21 cellular contexts compared by ENCODE assay signal in genomic region chr7:117472335-117472734, GRCh38. TPM values are rescaled to one million over a fixed set of nuclear protein-coding genes. Genes with fewer than 3 reads are reported as not detected.
DNase-seq lines count a peak whose midpoint lies in the region; ATAC-seq, FAIRE-seq and TF ChIP-seq lines count a peak whose summit lies in the region.
"Had no signal": no experiment of that assay in that cellular context is flagged by ENCODE, and none has a peak within 500 bp of the region (broad histone marks: within the 10 kb centered on the region; RNA-seq: fewer than 3 reads in every experiment).

No MANE protein-coding gene starts in this region.

- no peak for TF ChIP-seq POLR2A in GM12878 (IDR thresholded peaks at IDR 0.05; ENCODE audit: low read depth, low read length)

- H3K4me1 ChIP-seq in GM12878 (ENCODE audit: control insufficient read depth, insufficient read depth, low read length) (peaks cover 4% of the 10 kb centered on the region), OCI-LY7 (ENCODE audit: insufficient read depth, low read length, poor library complexity, severe bottlenecking) (no peaks in the 10 kb centered on the region), MM.1S (ENCODE audit: low read length) (peaks cover 9% of the 10 kb centered on the region; the same call in 1 of the 2 replicates)

- no peaks in the 10 kb centered on the region for H3F3A ChIP-seq in MM.1S (ENCODE audit: insufficient read depth, low read length)

- SMC1A ChIA-PET in GM12878 (lab: Charles Lee; ENCODE audit: uncharacterized antibody, unreplicated experiment), result interaction anchor here (0.9 to 1.8 kb wide), 5 partner anchors 13 to 90 kb away, joined by 3 to 4 read pairs (median 4); no protein-coding TSS in a partner anchor

- peak; percentile 52 for FAIRE-seq in GM12878 (lab: Jason Lieb, UNC)

- H3K27me3 ChIP-seq in GM12878 (replicated peaks in 1 of 2; ENCODE audit: control insufficient read depth in 2 of 2, insufficient read depth in 2 of 2, low read length in 1 of 2) (no peaks in the 10 kb centered on the region), MM.1S (replicated peaks; ENCODE audit: insufficient read depth, low read length) (no peaks in the 10 kb centered on the region)

- no peaks in the 10 kb centered on the region for H3K9me2 ChIP-seq in OCI-LY7 (ENCODE audit: insufficient read depth, low read length)
- H3K9me2 ChIP-seq in MM.1S (replicated peaks; ENCODE audit: insufficient read depth, low read length), result no peaks in the 10 kb centered on the region
- H3K9me2 ChIP-seq: SK-N-SH had no signal

- ATAC-seq in GM18868 (IDR thresholded peaks at IDR 0.05; ENCODE audit: unreplicated experiment) (peak; percentile 52), HG02884 (IDR thresholded peaks at IDR 0.05; ENCODE audit: unreplicated experiment) (peak; percentile 54), GM12878 (peak; percentile 51), HG02763 (IDR thresholded peaks at IDR 0.05; ENCODE audit: unreplicated experiment) (no peak)
- ATAC-seq: GM23338 had no signal

- TF ChIP-seq RAD21 in GM12878 (IDR thresholded peaks at IDR 0.05; ENCODE audit: insufficient read depth, low read depth, low read length), result no peak

- H3K4me2 ChIP-seq in GM12878 (ENCODE audit: control insufficient read depth, insufficient read depth) (no peak overlapping the region), OCI-LY7 (ENCODE audit: low read length) (no peak overlapping the region), MM.1S (ENCODE audit: low read depth, low read length) (no peak overlapping the region)
- H3K4me2 ChIP-seq: GM23338, SK-N-SH had no signal

- intact Hi-C loops in GM12878 (cut with micrococcal nuclease; ENCODE audit: unreplicated experiment), result no loop called here
- intact Hi-C loops in OCI-LY7 (cut with micrococcal nuclease; ENCODE audit: unreplicated experiment), result no loop called here

- H3K9me3 ChIP-seq in GM12878 (replicated peaks; ENCODE audit: control insufficient read depth, insufficient read depth, low read length) (no peaks in the 10 kb centered on the region), OCI-LY7 (ENCODE audit: low read length) (no peaks in the 10 kb centered on the region), MM.1S (replicated peaks; ENCODE audit: insufficient read depth, low read length) (no peaks in the 10 kb centered on the region)
- H3K9me3 ChIP-seq: SK-N-SH had no signal

- H4K20me1 ChIP-seq in GM12878 (ENCODE audit: control insufficient read depth, insufficient read depth) (no peaks in the 10 kb centered on the region), OCI-LY7 (ENCODE audit: insufficient read depth, low read length) (no peaks in the 10 kb centered on the region), MM.1S (ENCODE audit: insufficient read depth, low read length) (no peaks in the 10 kb centered on the region)

- DNase-seq in GM12878 (ENCODE audit: low read depth, low spot score) (no peak), myocyte (ENCODE audit: low read depth) (peak; percentile 40), GM20000 (ENCODE audit: low spot score) (no peak), OCI-LY7 (ENCODE audit: low spot score) (no peak), MM.1S (no peak)
- DNase-seq: AML-193; Calu3; CD4-positive, CD25-positive, alpha-beta regulatory T cell; DMS79 treated with DMSO at 0.1 percent for 48 hours; NCI-H1092; NCI-H1694 treated with DMSO at 0.1 percent for 48 hours; NCI-H345; NCI-H69; NK-92 treated with Interleukin-12 subunit alpha and Interleukin-12 subunit beta, amount 100 ng/mL, for 24 hours; SK-N-SH; T-helper 1 cell had no signal

- BruUV-seq in GM12878 (replicated peaks; lab: Mats Ljungman, UMichigan), result no TSS peak
- no TSS peak for BruUV-seq in OCI-LY7 (replicated peaks; lab: Mats Ljungman, UMichigan)

- CTCF ChIA-PET in GM12878 (lab: Yijun Ruan, JAX) (interaction anchor here (0.9 to 2.6 kb wide), 3 partner anchors 13 to 72 kb away, joined by 3 to 13 read pairs (median 3); no protein-coding TSS in a partner anchor), OCI-LY7 (lab: Charles Lee; ENCODE audit: unreplicated experiment) (no interaction called here)

- POLR2A ChIA-PET in GM12878 (lab: Charles Lee) (interaction anchor here (1.0 kb wide), 1 partner anchor 13 kb away, joined by 3 read pairs; no protein-coding TSS in a partner anchor), OCI-LY7 (lab: Charles Lee) (interaction anchor here (0.6 kb wide), 1 partner anchor 105 kb away, joined by 3 read pairs; no protein-coding TSS in a partner anchor)

- in situ Hi-C loops in GM12878 (cut with MboI), result no loop called here

- no peak for TF ChIP-seq CTCF in GM12878 (IDR thresholded peaks at IDR 0.05 in 2 of 3, conservative IDR thresholded peaks at IDR 0.05 in 1 of 3; ENCODE audit: control insufficient read depth in 2 of 3, extremely low read depth in 1 of 3, insufficient read depth in 1 of 3, low read depth in 3 of 3, low read length in 3 of 3)
- TF ChIP-seq CTCF in GM20000 (IDR thresholded peaks at IDR 0.05; ENCODE audit: extremely low read depth, missing control alignments), result no peak
- no peak for TF ChIP-seq CTCF in OCI-LY7 (conservative IDR thresholded peaks at IDR 0.05; ENCODE audit: low read length)
- no peak for TF ChIP-seq CTCF in MM.1S (IDR thresholded peaks at IDR 0.05; ENCODE audit: low read length)

- H3K9ac ChIP-seq in GM12878 (ENCODE audit: control insufficient read depth, insufficient read depth, low read length) (no peak overlapping the region), MM.1S (ENCODE audit: low read length) (no peak overlapping the region)
- H3K9ac ChIP-seq: SK-N-SH had no signal

- H3K36me3 ChIP-seq in GM12878 (ENCODE audit: control insufficient read depth in 2 of 2, insufficient read depth in 2 of 2, low read length in 1 of 2) (no peaks in the 10 kb centered on the region), OCI-LY7 (ENCODE audit: insufficient read depth, low read length) (no peaks in the 10 kb centered on the region), MM.1S (replicated peaks; ENCODE audit: insufficient read depth, low read length) (no peaks in the 10 kb centered on the region)

- no peak for TF ChIP-seq EP300 in GM12878 (IDR thresholded peaks at IDR 0.05; ENCODE audit: borderline replicate concordance in 1 of 2, control insufficient read depth in 1 of 2, low read depth in 2 of 2, low read length in 2 of 2)

- H3K4me3 ChIP-seq in GM12878 (no peak overlapping the region), OCI-LY7 (ENCODE audit: low read depth, low read length, poor library complexity, severe bottlenecking) (no peak overlapping the region), MM.1S (ENCODE audit: low read length) (no peak overlapping the region)
- H3K4me3 ChIP-seq: GM23338 had no signal

- H3K27ac ChIP-seq in GM12878 (ENCODE audit: control insufficient read depth, insufficient read depth), result no peak overlapping the region
- no peak overlapping the region for H3K27ac ChIP-seq in OCI-LY7 (ENCODE audit: low read depth, low read length, poor library complexity, severe bottlenecking)
- H3K27ac ChIP-seq in MM.1S (ENCODE audit: low read length), result no peak overlapping the region

- H3K79me2 ChIP-seq in GM12878 (ENCODE audit: control insufficient read depth, insufficient read depth, low read length) (no peaks in the 10 kb centered on the region), OCI-LY7 (ENCODE audit: insufficient read depth, low read depth, low read length) (no peaks in the 10 kb centered on the region), MM.1S (ENCODE audit: low read length) (no peaks in the 10 kb centered on the region)

- RAD21 ChIA-PET in GM12878 (lab: Charles Lee; ENCODE audit: unreplicated experiment), result interaction anchor here (1.6 kb wide), 1 partner anchor 245 kb away, joined by 3 read pairs; no protein-coding TSS in a partner anchor

- H2AFZ ChIP-seq in GM12878 (ENCODE audit: control insufficient read depth, low read depth, low read length) (no peak overlapping the region), OCI-LY7 (ENCODE audit: low read length) (no peak overlapping the region), MM.1S (ENCODE audit: low read length) (no peak overlapping the region)
- H2AFZ ChIP-seq: GM23338 had no signal

RNA-seq across cellular contexts. Expression of gene CFTR, which starts 7.5 kb away (rescaled TPM):
- total RNA-seq in GM12878 (2013; cell fraction: nucleolus; rRNA removed), result 2.9 and 4.6 TPM in 2 replicates
- total RNA-seq in GM12878 (2014; rRNA removed) (0.17 TPM in 1 of 2 replicates, not detected in the other), GM12878 (2014; rRNA removed; fragmentation: Illumina TruSeq; extraction: Trizol) (0.04 TPM in 1 of 2 replicates, not detected in the other), GM12878 (2021) (0.21 and 0.37 TPM in 2 replicates), myocyte (not detected in 2 replicates), OCI-LY7 (2022) (not detected in 2 replicates)
- not detected for polyA plus RNA-seq in GM12878 (2011; ENCODE audit: low read depth)
- polyA plus RNA-seq in GM12878 (2011; rRNA removed) (2.3 and 3.4 TPM in 2 replicates), GM12878 (2014; fragmentation: Illumina TruSeq; extraction: Trizol) (0.10 and 0.44 TPM in 2 replicates), GM12878 (2014; fragmentation: Nextera tagmentation; extraction: Ambion mirVana) (under 1 TPM in 1 of 2 experiments, not detected in 1; 0.02 TPM), GM12878 (2014; rRNA removed) (0.26 TPM in 1 of 2 replicates, not detected in the other), GM12878 (2016; fragmentation: Nextera tagmentation; extraction: Ambion mirVana) (under 1 TPM; 0.23 to 0.63 TPM)
- 0.95 and 1.0 TPM in 2 replicates for polyA plus RNA-seq in GM12878 (2011; cell fraction: cytosol; rRNA removed)
- 1.7 and 1.8 TPM in 2 replicates for polyA plus RNA-seq in GM12878 (2011; cell fraction: nucleus; rRNA removed)
- 0.03 TPM in 1 of 2 replicates, not detected in the other for polyA plus RNA-seq in GM12878 (2012)
- polyA minus RNA-seq in GM12878 (2011; rRNA and poly(A)+ RNA removed), result 4.1 and 4.6 TPM in 2 replicates
- polyA minus RNA-seq in GM12878 (2011; cell fraction: cytosol; rRNA and poly(A)+ RNA removed), result 0.67 and 1.2 TPM in 2 replicates
- 3.3 TPM in 2 replicates for polyA minus RNA-seq in GM12878 (2011; cell fraction: nucleus; rRNA and poly(A)+ RNA removed)
- 0.15 TPM for polyA plus RNA-seq in myocyte (2012)
- not detected in 2 replicates for total RNA-seq in OCI-LY7 (2014; rRNA removed; shearing (Covaris generic))
- total RNA-seq: CD4-positive, CD25-positive, alpha-beta regulatory T cell; HT1080 had no signal
- polyA plus RNA-seq: CD4-positive, CD25-positive, alpha-beta regulatory T cell; SK-N-SH had no signal

RNA-seq across cellular contexts. Expression of gene ASZ1, which starts 45.0 kb away (rescaled TPM):
- not detected in 2 replicates for total RNA-seq in GM12878 (2013; cell fraction: nucleolus; rRNA removed)
- total RNA-seq in GM12878 (2014; rRNA removed) (0.06 TPM in 1 of 2 replicates, not detected in the other), GM12878 (2014; rRNA removed; fragmentation: Illumina TruSeq; extraction: Trizol) (not detected in 2 replicates), GM12878 (2021) (0.11 TPM in 1 of 2 replicates, not detected in the other), myocyte (not detected in 2 replicates), OCI-LY7 (2022) (not detected in 2 replicates)
- not detected for polyA plus RNA-seq in GM12878 (2011; ENCODE audit: low read depth)
- polyA plus RNA-seq in GM12878 (2011; rRNA removed) (not detected in 2 replicates), GM12878 (2014; fragmentation: Illumina TruSeq; extraction: Trizol) (0.04 TPM in 1 of 2 replicates, not detected in the other), GM12878 (2014; fragmentation: Nextera tagmentation; extraction: Ambion mirVana) (under 1 TPM; 0.08 to 0.09 TPM), GM12878 (2014; rRNA removed) (0.04 TPM in 1 of 2 replicates, not detected in the other), GM12878 (2016; fragmentation: Nextera tagmentation; extraction: Ambion mirVana) (not detected)
- polyA plus RNA-seq in GM12878 (2011; cell fraction: cytosol; rRNA removed), result not detected in 2 replicates
- not detected in 2 replicates for polyA plus RNA-seq in GM12878 (2011; cell fraction: nucleus; rRNA removed)
- polyA plus RNA-seq in GM12878 (2012), result not detected in 2 replicates
- polyA minus RNA-seq in GM12878 (2011; rRNA and poly(A)+ RNA removed), result not detected in 2 replicates
- not detected in 2 replicates for polyA minus RNA-seq in GM12878 (2011; cell fraction: cytosol; rRNA and poly(A)+ RNA removed)
- polyA minus RNA-seq in GM12878 (2011; cell fraction: nucleus; rRNA and poly(A)+ RNA removed), result not detected in 2 replicates
- polyA plus RNA-seq in myocyte (2012), result not detected
- total RNA-seq in OCI-LY7 (2014; rRNA removed; shearing (Covaris generic)), result not detected in 2 replicates
- total RNA-seq: Calu3; CD4-positive, CD25-positive, alpha-beta regulatory T cell; GM23338; HT1080 had no signal
- polyA plus RNA-seq: CD4-positive, CD25-positive, alpha-beta regulatory T cell; GM23338; SK-N-SH had no signal
